ENCODE assay signal across 8 cellular contexts in the genomic region with DNA sequence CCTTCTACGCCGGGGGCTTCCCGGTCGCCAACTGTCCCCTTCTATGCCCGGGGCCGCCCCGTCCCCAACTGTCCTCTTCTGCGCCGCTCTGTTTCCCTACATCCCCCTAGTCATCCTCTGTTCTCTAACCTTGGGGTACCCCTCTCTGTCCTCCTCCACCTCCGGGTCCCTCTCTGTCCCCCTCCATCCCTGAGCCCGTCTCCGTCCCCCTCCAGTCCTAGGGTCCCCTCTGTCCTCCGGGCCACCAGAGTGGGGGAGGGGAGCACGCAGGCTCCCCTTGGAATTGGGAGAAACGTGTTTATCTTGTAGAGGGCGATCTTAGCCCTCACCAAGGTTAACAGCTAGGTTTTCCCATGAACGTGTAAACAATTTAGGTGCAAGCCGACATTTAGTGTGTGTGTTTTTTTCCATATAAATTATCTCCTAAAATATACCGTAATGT. TPM values are rescaled to one million over a fixed set of nuclear protein-coding genes. Genes with fewer than 3 reads are reported as not detected.
DNase-seq lines count a peak whose midpoint lies in the region; ATAC-seq and TF ChIP-seq lines count a peak whose summit lies in the region.

No MANE protein-coding gene starts in this region.

- peaks cover 28 to 30% of the 10 kb centered on the region in 2 experiments for H3K4me1 ChIP-seq in neutrophil (ENCODE audit: control insufficient read depth in 1 of 2, insufficient read depth in 1 of 2, low read depth in 1 of 2, low read length in 1 of 2)

- H3K9me3 ChIP-seq in KOPT-K1 (ENCODE audit: insufficient read depth, low read length, poor library complexity, severe bottlenecking): no peaks in the 10 kb centered on the region
- no peaks in the 10 kb centered on the region for H3K9me3 ChIP-seq in neutrophil

- H3K27ac ChIP-seq in KOPT-K1 (ENCODE audit: low read depth, low read length, poor library complexity, severe bottlenecking) (peak overlapping the region; percentile 97), neutrophil (peak overlapping the region; percentile 95)

- DNase-seq in NCI-H2196 (lab: John Stamatoyannopoulos, UW; ENCODE audit: unreplicated experiment): peak; percentile 3
- no peak for DNase-seq in NCI-H2196 treated with DMSO at 0.1 percent for 48 hours (lab: John Stamatoyannopoulos, UW; ENCODE audit: unreplicated experiment)
- peak; percentile 80 for DNase-seq in activated CD8-positive, alpha-beta memory T cell treated with anti-CD3 and anti-CD28 coated beads, Interleukin-2, amount 50 U/mL, for 48 hours
- peak; percentile 60 for DNase-seq in fibroblast of villous mesenchyme (ENCODE audit: low read depth)
- DNase-seq in HuH-7 (ENCODE audit: low spot score): no peak

- TF ChIP-seq CTCF in fibroblast of villous mesenchyme (IDR thresholded peaks at IDR 0.05; ENCODE audit: insufficient read depth, low read depth, low read length) (peak; percentile 6), neutrophil (IDR thresholded peaks at IDR 0.05) (no peak)

- peaks cover 17% of the 10 kb centered on the region for H3K36me3 ChIP-seq in KOPT-K1 (ENCODE audit: insufficient read depth, low read length)
- H3K36me3 ChIP-seq in neutrophil: peaks cover 20% of the 10 kb centered on the region

- peak overlapping the region; percentile 76 for H3K4me3 ChIP-seq in fibroblast of villous mesenchyme (ENCODE audit: low read depth, low read length)
- peak overlapping the region; percentile 83 to 93 for H3K4me3 ChIP-seq in neutrophil (ENCODE audit: low read depth in 1 of 2, low read length in 1 of 2)

- ATAC-seq in HG03378 (IDR thresholded peaks at IDR 0.05; ENCODE audit: unreplicated experiment): no peak

- no peaks in the 10 kb centered on the region for H3K27me3 ChIP-seq in neutrophil

RNA-seq across cellular contexts. Expression of gene KLF6, which starts 0.9 kb away (rescaled TPM):
- total RNA-seq in fibroblast of villous mesenchyme: 37.6 and 51.5 TPM in 2 replicates

Comparison
In these comparisons a context has a peak if more than half of its experiments do, and no peak if none do; other contexts are left out.
1. DNase-seq: peak in NCI-H2196 (single experiment), activated CD8-positive, alpha-beta memory T cell treated with anti-CD3 and anti-CD28 coated beads, Interleukin-2, amount 50 U/mL, for 48 hours (single experiment) and fibroblast of villous mesenchyme (single experiment); none in NCI-H2196 treated with DMSO at 0.1 percent for 48 hours (single experiment) and HuH-7 (single experiment).